Comparison of ENCODE assay signal across 16 cellular contexts in genomic region chr3:187125319-187126031, GRCh38. TPM values are rescaled to one million over a fixed set of nuclear protein-coding genes. Genes with fewer than 3 reads are reported as not detected.
DNase-seq lines count a peak whose midpoint lies in the region; ATAC-seq, FAIRE-seq and TF ChIP-seq lines count a peak whose summit lies in the region.
"Had no signal": no experiment of that assay in that cellular context is flagged by ENCODE, and none has a peak within 500 bp of the region (broad histone marks: within the 10 kb centered on the region; RNA-seq: fewer than 3 reads in every experiment).

No MANE protein-coding gene starts in this region.

- peak overlapping the region in 5 of 6 donors; percentile 6 to 76 (median 72) for H3K27ac Mint-ChIP-seq in naive B cell

- TF ChIP-seq CTCF in BE2C (IDR thresholded peaks at IDR 0.05; ENCODE audit: low read depth, low read length) (no peak), colonic mucosa (IDR thresholded peaks at IDR 0.05) (no peak)

- no peak overlapping the region for H3K27ac ChIP-seq in colonic mucosa
- H3K27ac ChIP-seq: psoas muscle, SK-N-MC had no signal

- intact Hi-C loops in colonic mucosa (cut with DNase I) = no loop called here

- ATAC-seq in GM19328 (IDR thresholded peaks at IDR 0.05; ENCODE audit: unreplicated experiment) (peak; percentile 81), HG02588 (IDR thresholded peaks at IDR 0.05; ENCODE audit: unreplicated experiment) (peak; percentile 79), HG03354 (IDR thresholded peaks at IDR 0.05; ENCODE audit: poor library complexity, severe bottlenecking, unreplicated experiment) (peak; percentile 82), naive B cell (ENCODE audit: low read depth in 2 of 2) (peak; percentile 94 to 97)
- ATAC-seq: psoas muscle had no signal

- peaks cover 0 to 4% (median 1%) of the 10 kb centered on the region in 7 donors for H3K9me3 Mint-ChIP-seq in naive B cell

- peak; percentile 30 for DNase-seq in naive B cell
- no peak for DNase-seq in BE2C
- DNase-seq in H54 (ENCODE audit: insufficient read length, low spot score) = no peak
- no peak for DNase-seq in HPDE6-E6E7 (ENCODE audit: extremely low spot score)
- DNase-seq in colonic mucosa = no peak
- DNase-seq: activated CD4-positive, alpha-beta T cell treated with anti-CD3 and anti-CD28 coated beads, Interleukin-2, amount 50 U/mL, for 4 hours; activated naive CD4-positive, alpha-beta T cell treated with Interleukin-2 at 50 U/mL for 16 hours; erythroblast; mesendoderm; NCI-H69; psoas muscle; stimulated activated CD4-positive, alpha-beta T cell treated with anti-CD3 and anti-CD28 coated beads, Interleukin-4, amount 100 ng/mL, for 4 hours had no signal

- no peak overlapping the region for H3K4me3 ChIP-seq in BE2C (ENCODE audit: low read depth, low read length)
- no peak overlapping the region for H3K4me3 ChIP-seq in colonic mucosa
- H3K4me3 ChIP-seq: psoas muscle, SK-N-MC had no signal

- peaks cover 17 to 29% (median 24%) of the 10 kb centered on the region in 3 donors for H3K4me1 Mint-ChIP-seq in naive B cell

- H3K27me3 Mint-ChIP-seq in naive B cell = no peaks in the 10 kb centered on the region

- no peaks in the 10 kb centered on the region for H3K4me1 ChIP-seq in BE2C
- no peaks in the 10 kb centered on the region for H3K4me1 ChIP-seq in colonic mucosa
- H3K4me1 ChIP-seq: psoas muscle had no signal

- H3K36me3 ChIP-seq in BE2C (no peaks in the 10 kb centered on the region), colonic mucosa (no peaks in the 10 kb centered on the region)

- no peak for FAIRE-seq in H54 (lab: Jason Lieb, UNC)

- H3K4me3 Mint-ChIP-seq in naive B cell = peak overlapping the region in 6 of 8 donors; percentile 6 to 56 (median 37)

- H3K27me3 ChIP-seq in BE2C (no peaks in the 10 kb centered on the region), colonic mucosa (no peaks in the 10 kb centered on the region)

- no peak overlapping the region for H3K9ac ChIP-seq in colonic mucosa (ENCODE audit: low read depth in 2 of 2, low read length in 2 of 2)

- H3K36me3 Mint-ChIP-seq in naive B cell = peaks cover 0 to 3% of the 10 kb centered on the region in 2 donors

- H3K9me3 ChIP-seq in BE2C = no peaks in the 10 kb centered on the region
- no peaks in the 10 kb centered on the region for H3K9me3 ChIP-seq in colonic mucosa
- H3K9me3 ChIP-seq: psoas muscle had no signal

- TF ChIP-seq POLR2A in H54 (IDR thresholded peaks at IDR 0.05; ENCODE audit: low read depth, low read length) = no peak

RNA-seq across cellular contexts. Expression of gene RPL39L, which starts 13.8 kb away (rescaled TPM):
- polyA plus RNA-seq in naive B cell (ENCODE audit: low read depth in 6 of 6) = 10 to 100 TPM in 5 of 6 donors, 1 to 10 TPM in 1; 3.3 to 12.6 (median 10.6) TPM
- 21.9 TPM for polyA plus RNA-seq in BE2C (2012; ENCODE audit: insufficient read depth, insufficient read length, low read depth)
- total RNA-seq in colonic mucosa = 10 to 100 TPM in 1 of 2 donors, 1 to 10 TPM in 1; 2.6 to 11.6 TPM
